ENCODE assay signal across 1 cellular context in the genomic region with DNA sequence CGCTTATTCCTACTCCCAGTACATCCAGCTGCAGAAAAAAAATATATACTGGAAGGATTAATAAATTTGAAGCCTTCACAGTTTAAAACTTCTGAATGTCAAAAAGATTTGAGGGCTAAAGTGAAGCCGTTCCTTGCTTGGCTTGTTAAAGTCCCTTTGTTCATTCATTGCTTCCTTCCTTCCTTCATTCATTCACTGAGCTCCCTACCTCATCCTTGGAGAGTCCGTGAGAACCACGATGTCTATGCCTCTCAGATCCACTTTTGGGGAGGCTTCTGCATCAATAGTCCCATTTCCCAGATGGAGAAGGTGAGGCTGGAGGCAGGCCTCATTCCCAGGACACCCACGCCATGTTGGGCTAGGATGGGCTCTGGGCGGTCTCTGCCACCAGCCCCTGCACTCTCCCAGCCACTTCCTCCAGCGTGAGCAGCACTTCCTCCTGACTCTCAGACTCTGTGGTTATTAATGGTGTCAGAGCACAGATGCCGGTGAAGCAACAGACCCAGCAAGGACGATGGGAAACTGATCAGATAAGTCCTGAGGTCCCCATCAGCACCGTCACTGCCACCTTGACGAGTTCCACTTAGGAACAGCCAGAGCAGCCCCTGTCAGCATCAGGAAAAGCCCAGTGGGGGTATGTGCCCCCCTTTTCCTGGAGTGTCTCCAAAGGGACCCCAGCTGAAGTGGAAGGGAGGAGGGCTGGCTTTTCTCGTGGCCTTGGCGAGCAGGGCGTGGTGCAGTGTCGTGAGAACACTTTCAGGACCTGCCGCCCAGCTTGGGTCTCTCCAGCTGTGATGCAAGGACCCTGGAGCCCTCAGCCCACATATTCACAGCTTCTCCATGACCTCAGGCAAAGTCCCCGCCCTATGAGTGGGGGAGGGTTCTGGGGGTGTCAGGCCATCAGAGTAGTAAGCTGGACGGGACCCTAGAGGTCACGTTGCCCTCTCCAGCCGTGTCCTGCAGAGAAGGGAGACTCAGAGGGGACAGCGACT.
TF ChIP-seq lines count a peak whose summit lies in the region.

No MANE protein-coding gene starts in this region.

TF ChIP-seq in WTC11, 78 proteins besides CTCF, POLR2A, EP300 and RAD21 (continued from another document):
- TF ChIP-seq, protein P1, sequence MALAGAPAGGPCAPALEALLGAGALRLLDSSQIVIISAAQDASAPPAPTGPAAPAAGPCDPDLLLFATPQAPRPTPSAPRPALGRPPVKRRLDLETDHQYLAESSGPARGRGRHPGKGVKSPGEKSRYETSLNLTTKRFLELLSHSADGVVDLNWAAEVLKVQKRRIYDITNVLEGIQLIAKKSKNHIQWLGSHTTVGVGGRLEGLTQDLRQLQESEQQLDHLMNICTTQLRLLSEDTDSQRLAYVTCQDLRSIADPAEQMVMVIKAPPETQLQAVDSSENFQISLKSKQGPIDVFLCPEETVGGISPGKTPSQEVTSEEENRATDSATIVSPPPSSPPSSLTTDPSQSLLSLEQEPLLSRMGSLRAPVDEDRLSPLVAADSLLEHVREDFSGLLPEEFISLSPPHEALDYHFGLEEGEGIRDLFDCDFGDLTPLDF (CRISPR knock-in tag; IDR thresholded peaks at IDR 0.05) = no peak
- no peak for TF ChIP-seq ELF4 (CRISPR knock-in tag; IDR thresholded peaks at IDR 0.05; ENCODE audit: low read depth)
- TF ChIP-seq, protein P2, sequence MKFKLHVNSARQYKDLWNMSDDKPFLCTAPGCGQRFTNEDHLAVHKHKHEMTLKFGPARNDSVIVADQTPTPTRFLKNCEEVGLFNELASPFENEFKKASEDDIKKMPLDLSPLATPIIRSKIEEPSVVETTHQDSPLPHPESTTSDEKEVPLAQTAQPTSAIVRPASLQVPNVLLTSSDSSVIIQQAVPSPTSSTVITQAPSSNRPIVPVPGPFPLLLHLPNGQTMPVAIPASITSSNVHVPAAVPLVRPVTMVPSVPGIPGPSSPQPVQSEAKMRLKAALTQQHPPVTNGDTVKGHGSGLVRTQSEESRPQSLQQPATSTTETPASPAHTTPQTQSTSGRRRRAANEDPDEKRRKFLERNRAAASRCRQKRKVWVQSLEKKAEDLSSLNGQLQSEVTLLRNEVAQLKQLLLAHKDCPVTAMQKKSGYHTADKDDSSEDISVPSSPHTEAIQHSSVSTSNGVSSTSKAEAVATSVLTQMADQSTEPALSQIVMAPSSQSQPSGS (CRISPR knock-in tag; IDR thresholded peaks at IDR 0.05; ENCODE audit: borderline replicate concordance, low read depth) = no peak
- TF ChIP-seq NR2C2 (CRISPR knock-in tag; IDR thresholded peaks at IDR 0.05) = no peak
- no peak for TF ChIP-seq SMAD4 (CRISPR knock-in tag; IDR thresholded peaks at IDR 0.05)
- no peak for TF ChIP-seq GTF2I (CRISPR knock-in tag; conservative IDR thresholded peaks at IDR 0.05)
- TF ChIP-seq, protein P3, sequence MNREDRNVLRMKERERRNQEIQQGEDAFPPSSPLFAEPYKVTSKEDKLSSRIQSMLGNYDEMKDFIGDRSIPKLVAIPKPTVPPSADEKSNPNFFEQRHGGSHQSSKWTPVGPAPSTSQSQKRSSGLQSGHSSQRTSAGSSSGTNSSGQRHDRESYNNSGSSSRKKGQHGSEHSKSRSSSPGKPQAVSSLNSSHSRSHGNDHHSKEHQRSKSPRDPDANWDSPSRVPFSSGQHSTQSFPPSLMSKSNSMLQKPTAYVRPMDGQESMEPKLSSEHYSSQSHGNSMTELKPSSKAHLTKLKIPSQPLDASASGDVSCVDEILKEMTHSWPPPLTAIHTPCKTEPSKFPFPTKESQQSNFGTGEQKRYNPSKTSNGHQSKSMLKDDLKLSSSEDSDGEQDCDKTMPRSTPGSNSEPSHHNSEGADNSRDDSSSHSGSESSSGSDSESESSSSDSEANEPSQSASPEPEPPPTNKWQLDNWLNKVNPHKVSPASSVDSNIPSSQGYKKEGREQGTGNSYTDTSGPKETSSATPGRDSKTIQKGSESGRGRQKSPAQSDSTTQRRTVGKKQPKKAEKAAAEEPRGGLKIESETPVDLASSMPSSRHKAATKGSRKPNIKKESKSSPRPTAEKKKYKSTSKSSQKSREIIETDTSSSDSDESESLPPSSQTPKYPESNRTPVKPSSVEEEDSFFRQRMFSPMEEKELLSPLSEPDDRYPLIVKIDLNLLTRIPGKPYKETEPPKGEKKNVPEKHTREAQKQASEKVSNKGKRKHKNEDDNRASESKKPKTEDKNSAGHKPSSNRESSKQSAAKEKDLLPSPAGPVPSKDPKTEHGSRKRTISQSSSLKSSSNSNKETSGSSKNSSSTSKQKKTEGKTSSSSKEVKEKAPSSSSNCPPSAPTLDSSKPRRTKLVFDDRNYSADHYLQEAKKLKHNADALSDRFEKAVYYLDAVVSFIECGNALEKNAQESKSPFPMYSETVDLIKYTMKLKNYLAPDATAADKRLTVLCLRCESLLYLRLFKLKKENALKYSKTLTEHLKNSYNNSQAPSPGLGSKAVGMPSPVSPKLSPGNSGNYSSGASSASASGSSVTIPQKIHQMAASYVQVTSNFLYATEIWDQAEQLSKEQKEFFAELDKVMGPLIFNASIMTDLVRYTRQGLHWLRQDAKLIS (CRISPR knock-in tag; IDR thresholded peaks at IDR 0.05; ENCODE audit: borderline replicate concordance) = no peak
- no peak for TF ChIP-seq GABPB1 (CRISPR knock-in tag; IDR thresholded peaks at IDR 0.05)
- TF ChIP-seq ZNF121 (CRISPR knock-in tag; IDR thresholded peaks at IDR 0.05) = no peak
- TF ChIP-seq TEAD4 (CRISPR knock-in tag; IDR thresholded peaks at IDR 0.05) = no peak
